ENCODE assay signal across 23 cellular contexts in genomic region chr1:150076985-150077384, GRCh38. TPM values are rescaled to one million over a fixed set of nuclear protein-coding genes. Genes with fewer than 3 reads are reported as not detected.
DNase-seq lines count a peak whose midpoint lies in the region; ATAC-seq, FAIRE-seq and TF ChIP-seq lines count a peak whose summit lies in the region.
"Had no signal": no experiment of that assay in that cellular context is flagged by ENCODE, and none has a peak within 500 bp of the region (broad histone marks: within the 10 kb centered on the region; RNA-seq: fewer than 3 reads in every experiment).

No MANE protein-coding gene starts in this region.

- H3K18ac ChIP-seq in mesendoderm (ENCODE audit: low read length), result no peak overlapping the region

- no peaks in the 10 kb centered on the region for H3K79me2 ChIP-seq in HepG2 (ENCODE audit: insufficient read depth, low read length)
- no peaks in the 10 kb centered on the region for H3K79me2 ChIP-seq in GM12878 (ENCODE audit: control insufficient read depth, insufficient read depth, low read length)
- H3K79me2 ChIP-seq in neural progenitor cell (ENCODE audit: low read depth), result no peaks in the 10 kb centered on the region
- no peaks in the 10 kb centered on the region for H3K79me2 ChIP-seq in mesendoderm (ENCODE audit: control insufficient read depth, insufficient read depth, low read length)

- no peaks in the 10 kb centered on the region for H3K9me3 ChIP-seq in HepG2 (ENCODE audit: low read length)
- H3K9me3 ChIP-seq in right lobe of liver, result no peaks in the 10 kb centered on the region
- no peaks in the 10 kb centered on the region for H3K9me3 ChIP-seq in GM12878 (replicated peaks; ENCODE audit: control insufficient read depth, insufficient read depth, low read length)
- no peaks in the 10 kb centered on the region for H3K9me3 ChIP-seq in neural progenitor cell (ENCODE audit: low read depth)
- H3K9me3 ChIP-seq: BLaER1 had no signal

- no peak overlapping the region for H4K8ac ChIP-seq in mesendoderm (ENCODE audit: low read depth, low read length)

- no peaks in the 10 kb centered on the region for H3K79me1 ChIP-seq in mesendoderm (ENCODE audit: low read length)

- TF ChIP-seq POLR2A in HepG2 (IDR thresholded peaks at IDR 0.05; ENCODE audit: insufficient read depth in 1 of 2, low read depth in 2 of 2, low read length in 2 of 2) (no peak), right lobe of liver (IDR thresholded peaks at IDR 0.05) (no peak), GM12878 (IDR thresholded peaks at IDR 0.05; ENCODE audit: low read depth, low read length) (no peak)

- SMC1A ChIA-PET in GM12878 (lab: Charles Lee; ENCODE audit: uncharacterized antibody, unreplicated experiment), result interaction anchor here (0.9 to 11.0 kb wide), 7 partner anchors 9 to 131 kb away, joined by 3 to 338 read pairs (median 3); no protein-coding TSS in a partner anchor

- no peak overlapping the region for H3K56ac ChIP-seq in mesendoderm (ENCODE audit: low read length)

- no peak overlapping the region for H3K27ac Mint-ChIP-seq in neural progenitor cell
- H3K27ac Mint-ChIP-seq: B cell; CD8-positive, alpha-beta T cell had no signal

- no peaks in the 10 kb centered on the region for H3K4me1 ChIP-seq in HepG2 (ENCODE audit: insufficient read depth, low read length)
- no peaks in the 10 kb centered on the region for H3K4me1 ChIP-seq in right lobe of liver
- H3K4me1 ChIP-seq in GM12878 (ENCODE audit: control insufficient read depth, insufficient read depth, low read length), result peaks cover 3% of the 10 kb centered on the region; the same call in 1 of the 2 replicates
- H3K4me1 ChIP-seq in neural progenitor cell, result no peaks in the 10 kb centered on the region
- no peaks in the 10 kb centered on the region for H3K4me1 ChIP-seq in mesendoderm (ENCODE audit: control insufficient read depth, low read depth, low read length)

- H3K4me3 ChIP-seq in HepG2 (replicated peaks in 1 of 3; ENCODE audit: insufficient read depth in 1 of 3, low read depth in 2 of 3, low read length in 3 of 3) (no peak overlapping the region), right lobe of liver (no peak overlapping the region), GM12878 (no peak overlapping the region), neural progenitor cell (no peak overlapping the region), mesendoderm (ENCODE audit: low read length) (no peak overlapping the region)
- H3K4me3 ChIP-seq: BLaER1, GM23248 had no signal

- no peak for TF ChIP-seq CTCF in HepG2 (CRISPR knock-in tag; IDR thresholded peaks at IDR 0.05)
- no peak for TF ChIP-seq CTCF in right lobe of liver (IDR thresholded peaks at IDR 0.05)
- TF ChIP-seq CTCF in GM12878 (IDR thresholded peaks at IDR 0.05 in 2 of 3, conservative IDR thresholded peaks at IDR 0.05 in 1 of 3; ENCODE audit: control insufficient read depth in 2 of 3, extremely low read depth in 1 of 3, insufficient read depth in 1 of 3, low read depth in 3 of 3, low read length in 3 of 3), result no peak
- no peak for TF ChIP-seq CTCF in neural progenitor cell (IDR thresholded peaks at IDR 0.05)
- no peak for TF ChIP-seq CTCF in GM10248 (IDR thresholded peaks at IDR 0.05; ENCODE audit: control extremely low read depth, extremely low read depth, low read depth, missing control alignments)

- no peaks in the 10 kb centered on the region for H3K4me1 Mint-ChIP-seq in neural progenitor cell

- no peaks in the 10 kb centered on the region for H3F3A ChIP-seq in neural progenitor cell (ENCODE audit: low read depth)

- no peak overlapping the region for H2BK5ac ChIP-seq in mesendoderm (ENCODE audit: low read length)

- no peaks in the 10 kb centered on the region for H4K20me1 ChIP-seq in HepG2 (ENCODE audit: insufficient read depth, low read length)
- H4K20me1 ChIP-seq in GM12878 (ENCODE audit: control insufficient read depth, insufficient read depth), result no peaks in the 10 kb centered on the region
- no peaks in the 10 kb centered on the region for H4K20me1 ChIP-seq in neural progenitor cell (ENCODE audit: low read depth)
- H4K20me1 ChIP-seq: BLaER1 had no signal

- no peaks in the 10 kb centered on the region for H3K27me3 Mint-ChIP-seq in neural progenitor cell (ENCODE audit: insufficient read depth, low read depth)
- H3K27me3 Mint-ChIP-seq: B cell; CD4-positive, CD25-positive, alpha-beta regulatory T cell had no signal

- intact Hi-C loops in HepG2 (cut with micrococcal nuclease; ENCODE audit: unreplicated experiment), result no loop called here
- intact Hi-C loops in right lobe of liver (cut with DNase I), result loop anchor here (10.0 kb wide), 1 partner anchor 88 kb away; no protein-coding TSS in a partner anchor
- intact Hi-C loops in GM12878 (cut with micrococcal nuclease; ENCODE audit: unreplicated experiment), result no loop called here

- RAD21 ChIA-PET in GM12878 (lab: Charles Lee; ENCODE audit: unreplicated experiment), result interaction anchor here (1.0 to 12.0 kb wide), 2 partner anchors 85 to 93 kb away, joined by 5 to 287 read pairs; no protein-coding TSS in a partner anchor

- no peak overlapping the region for H3K9ac ChIP-seq in HepG2 (ENCODE audit: insufficient read depth, low read depth, low read length)
- no peak overlapping the region for H3K9ac ChIP-seq in GM12878 (ENCODE audit: control insufficient read depth, insufficient read depth, low read length)
- peak overlapping the region; percentile 12 for H3K9ac ChIP-seq in neural progenitor cell
- no peak overlapping the region for H3K9ac ChIP-seq in mesendoderm (ENCODE audit: low read length)
- H3K9ac ChIP-seq: BLaER1, GM23248 had no signal

- H2BK15ac ChIP-seq in mesendoderm (replicated peaks; ENCODE audit: low read depth), result no peak overlapping the region

- POLR2A ChIA-PET in HepG2 (lab: Yijun Ruan, JAX) (no interaction called here), GM12878 (lab: Charles Lee) (interaction anchor here (0.7 kb wide), 1 partner anchor 9 kb away, joined by 3 read pairs; no protein-coding TSS in a partner anchor), GM10248 (lab: Yijun Ruan, JAX) (no interaction called here)

- WGBS in HepG2 (ENCODE audit: low lambda C conversion rate), result 87% methylated on average over 6 of the region's 6 CpGs
- 89% methylated on average over 6 of the region's 6 CpGs for WGBS in right lobe of liver (ENCODE audit: insufficient coverage, low coverage, low lambda C conversion rate, missing lambda C conversion rate)
- WGBS in GM12878 (ENCODE audit: insufficient coverage, insufficient replicate concordance, low lambda C conversion rate, missing lambda C conversion rate), result 98% methylated on average over 6 of the region's 6 CpGs
- no CpG with 5 or more reads among the region's 6 CpGs for WGBS in mesendoderm (ENCODE audit: extremely low coverage, insufficient coverage, low lambda C conversion rate)

- CTCF ChIA-PET in HepG2 (lab: Yijun Ruan, JAX; ENCODE audit: low intra/inter-chr PET ratio, low total read pairs), result no interaction called here
- CTCF ChIA-PET in GM12878 (lab: Yijun Ruan, JAX), result interaction anchor here (0.6 to 14.7 kb wide), 5 partner anchors 9 to 1075 kb away, joined by 3 to 577 read pairs (median 4); partner anchors contain the start of gene VPS45
- CTCF ChIA-PET in GM10248 (lab: Yijun Ruan, JAX), result interaction anchor here (1.1 to 10.7 kb wide), 5 partner anchors 13 to 110 kb away, joined by 3 to 247 read pairs (median 5); no protein-coding TSS in a partner anchor

- no peak for TF ChIP-seq RAD21 in HepG2 (CRISPR knock-in tag; IDR thresholded peaks at IDR 0.05)
- TF ChIP-seq RAD21 in GM12878 (IDR thresholded peaks at IDR 0.05; ENCODE audit: insufficient read depth, low read depth, low read length), result no peak

- TF ChIP-seq EP300 in HepG2 (IDR thresholded peaks at IDR 0.05; ENCODE audit: low read depth in 2 of 2, low read length in 2 of 2), result no peak
- no peak for TF ChIP-seq EP300 in HepG2 (CRISPR knock-in tag; IDR thresholded peaks at IDR 0.05; ENCODE audit: borderline replicate concordance)
- TF ChIP-seq EP300 in GM12878 (IDR thresholded peaks at IDR 0.05; ENCODE audit: borderline replicate concordance in 1 of 2, control insufficient read depth in 1 of 2, low read depth in 2 of 2, low read length in 2 of 2), result no peak

- FAIRE-seq in HepG2 (lab: Jason Lieb, UNC), result no peak
- no peak for FAIRE-seq in GM12878 (lab: Jason Lieb, UNC)
- FAIRE-seq: A204.1, D721Med, GM12892, H1 had no signal

- no peak overlapping the region for H3K4me3 Mint-ChIP-seq in neural progenitor cell
- H3K4me3 Mint-ChIP-seq: B cell; CD4-positive, CD25-positive, alpha-beta regulatory T cell; CD8-positive, alpha-beta T cell had no signal

- no peak overlapping the region for H2BK120ac ChIP-seq in mesendoderm (ENCODE audit: low read depth, low read length)

- H3K4me2 ChIP-seq in HepG2 (ENCODE audit: low read depth, low read length), result no peak overlapping the region
- no peak overlapping the region for H3K4me2 ChIP-seq in GM12878 (ENCODE audit: control insufficient read depth, insufficient read depth)
- H3K4me2 ChIP-seq in neural progenitor cell, result no peak overlapping the region
- H3K4me2 ChIP-seq in mesendoderm (ENCODE audit: low read length), result no peak overlapping the region
- H3K4me2 ChIP-seq: BLaER1 had no signal

- H3K27me3 ChIP-seq in HepG2 (ENCODE audit: control insufficient read depth in 1 of 2, insufficient read depth in 2 of 2, low read length in 2 of 2) (no peaks in the 10 kb centered on the region), right lobe of liver (no peaks in the 10 kb centered on the region), GM12878 (replicated peaks in 1 of 2; ENCODE audit: control insufficient read depth in 2 of 2, insufficient read depth in 2 of 2, low read length in 1 of 2) (no peaks in the 10 kb centered on the region), neural progenitor cell (no peaks in the 10 kb centered on the region), mesendoderm (ENCODE audit: insufficient read depth, low read length, poor library complexity) (no peaks in the 10 kb centered on the region)
- H3K27me3 ChIP-seq: BLaER1 had no signal

- no peak overlapping the region for H3K4ac ChIP-seq in mesendoderm (ENCODE audit: low read depth, low read length)

- in situ Hi-C loops in HepG2 (cut with HindIII; ENCODE audit: extremely low pct_ligation_motif_present, low pct_unique_long_range_greater_than_20kb), result no loop called here
- in situ Hi-C loops in GM12878 (cut with MboI), result no loop called here

- H2AFZ ChIP-seq in HepG2 (ENCODE audit: low read length) (no peak overlapping the region), GM12878 (ENCODE audit: control insufficient read depth, low read depth, low read length) (no peak overlapping the region), neural progenitor cell (replicated peaks) (no peak overlapping the region)
- H2AFZ ChIP-seq: GM23248 had no signal

- DNase-seq in HepG2 (ENCODE audit: low spot score) (no peak), right lobe of liver (no peak), GM12878 (ENCODE audit: low read depth, low spot score) (no peak), neural progenitor cell (ENCODE audit: low spot score) (no peak), mesendoderm (no peak), GM10248 (ENCODE audit: extremely low spot score) (no peak)
- DNase-seq: CD4-positive, CD25-positive, alpha-beta regulatory T cell; CD8-positive, alpha-beta T cell; DMS 273 treated with DMSO at 0.1 percent for 48 hours; DMS79; EL; GDM1; GM23248; H7; HCEC 1CT had no signal

- BruUV-seq in HepG2 (replicated peaks; lab: Mats Ljungman, UMichigan), result TSS peak; percentile 27
- BruUV-seq in GM12878 (replicated peaks; lab: Mats Ljungman, UMichigan), result TSS peak; percentile 41

- no peak overlapping the region for H3K23ac ChIP-seq in mesendoderm (ENCODE audit: low read length)

- no peak overlapping the region for H3K27ac ChIP-seq in HepG2 (ENCODE audit: extremely low read length, insufficient read depth, low read length)
- no peak overlapping the region for H3K27ac ChIP-seq in right lobe of liver
- no peak overlapping the region for H3K27ac ChIP-seq in GM12878 (ENCODE audit: control insufficient read depth, insufficient read depth)
- H3K27ac ChIP-seq in neural progenitor cell, result no peak overlapping the region
- no peak overlapping the region for H3K27ac ChIP-seq in mesendoderm (ENCODE audit: low read depth, low read length)
- H3K27ac ChIP-seq: 22Rv1, BLaER1, C4-2B, GM23248 had no signal

- peaks cover 31% of the 10 kb centered on the region for H3K36me3 Mint-ChIP-seq in neural progenitor cell

- H3K9me3 Mint-ChIP-seq in neural progenitor cell, result no peaks in the 10 kb centered on the region
- H3K9me3 Mint-ChIP-seq: CD4-positive, CD25-positive, alpha-beta regulatory T cell; CD8-positive, alpha-beta T cell had no signal

- ATAC-seq in HepG2 (no peak), right lobe of liver (no peak), GM12878 (no peak)
- ATAC-seq: CD8-positive, alpha-beta T cell had no signal

- H3K36me3 ChIP-seq in HepG2 (replicated peaks in 1 of 2; ENCODE audit: control insufficient read depth in 1 of 2, insufficient read depth in 2 of 2, low read length in 2 of 2), result peaks cover 4 to 34% of the 10 kb centered on the region in 2 experiments
- peaks cover 0 to 62% (median 8%) of the 10 kb centered on the region in 4 donors for H3K36me3 ChIP-seq in right lobe of liver
- peaks cover 0 to 9% of the 10 kb centered on the region in 2 experiments; a peak in 1 of 4 replicates for H3K36me3 ChIP-seq in GM12878 (ENCODE audit: control insufficient read depth in 2 of 2, insufficient read depth in 2 of 2, low read length in 1 of 2)
- H3K36me3 ChIP-seq in neural progenitor cell, result peaks cover 23% of the 10 kb centered on the region
- peaks cover 2% of the 10 kb centered on the region for H3K36me3 ChIP-seq in mesendoderm (ENCODE audit: control insufficient read depth, insufficient read depth, low read length)

- H4K5ac ChIP-seq in mesendoderm (ENCODE audit: low read length), result no peak overlapping the region

- no peak overlapping the region for H2AK5ac ChIP-seq in mesendoderm (ENCODE audit: low read length)

RNA-seq across cellular contexts. Expression of gene VPS45, which starts 9.4 kb away (rescaled TPM):
- total RNA-seq in HepG2 (2016; rRNA removed; fragmentation: Illumina TruSeq; extraction: Trizol), result 25.2 and 26.5 TPM in 2 replicates
- 8.0 TPM in 2 replicates for total RNA-seq in HepG2 (2016; cell fraction: cytosol; rRNA removed; fragmentation: Illumina TruSeq; extraction: Trizol; ENCODE audit: low read depth)
- 25.8 and 26.0 TPM in 2 replicates for total RNA-seq in HepG2 (2016; cell fraction: insoluble cytoplasmic fraction; rRNA removed; fragmentation: Illumina TruSeq; extraction: Trizol)
- total RNA-seq in HepG2 (2016; cell fraction: membrane; rRNA removed; fragmentation: Illumina TruSeq; extraction: Trizol), result 10.8 and 11.3 TPM in 2 replicates
- 38.6 and 41.0 TPM in 2 replicates for total RNA-seq in HepG2 (2016; cell fraction: nucleus; rRNA removed; fragmentation: Illumina TruSeq; extraction: Trizol)
- 13.7 and 15.2 TPM in 2 replicates for polyA plus RNA-seq in HepG2 (2011; rRNA removed)
- 6.1 and 7.0 TPM in 2 replicates for polyA plus RNA-seq in HepG2 (2011; cell fraction: cytosol; rRNA removed)
- 20.0 and 25.9 TPM in 2 replicates for polyA plus RNA-seq in HepG2 (2011; cell fraction: nucleus; rRNA removed)
- polyA plus RNA-seq in HepG2 (2012), result 11.5 and 12.2 TPM in 2 replicates
- 3.5 and 3.6 TPM in 2 replicates for polyA plus RNA-seq in HepG2 (2016; cell fraction: cytosol; fragmentation: Illumina TruSeq; extraction: Trizol; ENCODE audit: low read depth)
- polyA plus RNA-seq in HepG2 (2016; cell fraction: insoluble cytoplasmic fraction; fragmentation: Illumina TruSeq; extraction: Trizol; ENCODE audit: low read depth), result 23.3 and 24.2 TPM in 2 replicates
- polyA plus RNA-seq in HepG2 (2016; cell fraction: membrane; fragmentation: Illumina TruSeq; extraction: Trizol; ENCODE audit: low read depth), result 6.7 and 6.9 TPM in 2 replicates
- 31.9 and 37.1 TPM in 2 replicates for polyA plus RNA-seq in HepG2 (2016; cell fraction: nucleus; fragmentation: Illumina TruSeq; extraction: Trizol; ENCODE audit: insufficient read depth, low read depth)
- 5.9 and 24.6 TPM in 2 replicates for polyA minus RNA-seq in HepG2 (2011; rRNA and poly(A)+ RNA removed; ENCODE audit: low replicate concordance)
- polyA minus RNA-seq in HepG2 (2011; cell fraction: cytosol; rRNA and poly(A)+ RNA removed), result 5.8 and 6.3 TPM in 2 replicates
- 51.5 and 69.6 TPM in 2 replicates for polyA minus RNA-seq in HepG2 (2011; cell fraction: nucleus; rRNA and poly(A)+ RNA removed)
- total RNA-seq in right lobe of liver, result 10 to 100 TPM; 12.5 to 18.2 (median 14.7) TPM
- 160 and 169 TPM in 2 replicates for total RNA-seq in GM12878 (2013; cell fraction: nucleolus; rRNA removed)
- 29.3 and 32.7 TPM in 2 replicates for total RNA-seq in GM12878 (2014; rRNA removed)
- 38.0 and 38.4 TPM in 2 replicates for total RNA-seq in GM12878 (2014; rRNA removed; fragmentation: Illumina TruSeq; extraction: Trizol)
- 25.5 and 28.4 TPM in 2 replicates for total RNA-seq in GM12878 (2021)
- polyA plus RNA-seq in GM12878 (2011; ENCODE audit: low read depth), result 12.9 TPM
- 44.9 and 62.1 TPM in 2 replicates for polyA plus RNA-seq in GM12878 (2011; rRNA removed)
- 18.4 and 20.7 TPM in 2 replicates for polyA plus RNA-seq in GM12878 (2011; cell fraction: cytosol; rRNA removed)
- polyA plus RNA-seq in GM12878 (2011; cell fraction: nucleus; rRNA removed), result 74.4 and 75.6 TPM in 2 replicates
- polyA plus RNA-seq in GM12878 (2012), result 17.4 and 24.6 TPM in 2 replicates
- polyA plus RNA-seq in GM12878 (2014; fragmentation: Illumina TruSeq; extraction: Trizol), result 42.5 and 61.4 TPM in 2 replicates
- 10 to 100 TPM; 24.4 to 28.7 TPM for polyA plus RNA-seq in GM12878 (2014; fragmentation: Nextera tagmentation; extraction: Ambion mirVana)
- polyA plus RNA-seq in GM12878 (2014; rRNA removed), result 27.3 and 31.0 TPM in 2 replicates
- 10 to 100 TPM; 46.7 to 48.7 TPM for polyA plus RNA-seq in GM12878 (2016; fragmentation: Nextera tagmentation; extraction: Ambion mirVana)
- polyA minus RNA-seq in GM12878 (2011; rRNA and poly(A)+ RNA removed), result 22.0 and 34.3 TPM in 2 replicates
- polyA minus RNA-seq in GM12878 (2011; cell fraction: cytosol; rRNA and poly(A)+ RNA removed), result 4.3 and 11.5 TPM in 2 replicates
- polyA minus RNA-seq in GM12878 (2011; cell fraction: nucleus; rRNA and poly(A)+ RNA removed), result 43.2 and 51.1 TPM in 2 replicates
- 46.5 and 68.7 TPM in 2 replicates for total RNA-seq in neural progenitor cell (ENCODE audit: low replicate concordance)
- polyA plus RNA-seq in mesendoderm (2013, experiment 1 of 2), result 23.7 TPM
- polyA plus RNA-seq in mesendoderm (2013, experiment 2 of 2), result 22.7 TPM

Comparison
In these comparisons a context has a peak if more than half of its experiments do, and no peak if none do; other contexts are left out.
1. intact Hi-C loops: an anchor here in right lobe of liver (10.0 kb wide); none called in HepG2 and GM12878.